1 cellular context compared by ENCODE assay signal in the genomic region with DNA sequence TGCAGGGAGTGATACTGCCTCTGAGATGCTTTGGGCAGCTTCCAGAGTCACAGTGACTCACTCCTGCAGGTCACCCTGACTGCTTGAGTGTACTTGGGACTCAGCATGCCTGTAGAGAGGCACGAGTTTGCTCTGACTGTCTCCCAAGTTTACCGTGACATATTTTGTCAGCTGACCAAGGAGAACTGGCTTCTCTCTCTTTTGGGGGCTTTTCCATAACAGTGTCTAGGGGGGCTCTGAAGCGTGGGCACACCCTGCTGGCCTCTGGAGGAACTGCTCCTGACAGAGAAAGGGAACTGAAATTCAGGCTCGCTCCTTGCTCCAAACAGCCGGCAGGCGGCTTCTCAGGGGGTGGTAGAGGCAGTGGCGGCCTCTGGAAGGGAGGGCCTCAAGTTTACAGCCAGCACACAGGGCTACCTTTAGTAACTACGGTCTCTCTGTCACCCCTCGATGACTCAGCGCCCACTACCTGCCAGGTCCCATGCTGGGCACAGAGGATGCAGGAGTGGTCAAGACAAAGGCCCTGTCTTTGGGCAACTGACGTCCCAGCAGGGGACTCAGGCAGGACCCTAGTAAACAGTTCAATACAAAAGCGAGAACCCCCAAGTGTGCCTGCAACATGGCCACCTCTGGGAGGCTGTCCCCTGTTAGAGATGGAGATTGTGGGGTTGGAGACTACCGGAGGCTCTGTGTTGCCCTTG.
TF ChIP-seq lines count a peak whose summit lies in the region.

No MANE protein-coding gene starts in this region.

TF ChIP-seq in GM12878, 131 proteins besides CTCF, POLR2A, EP300 and RAD21 (continued from another document):
- TF ChIP-seq, protein P1, sequence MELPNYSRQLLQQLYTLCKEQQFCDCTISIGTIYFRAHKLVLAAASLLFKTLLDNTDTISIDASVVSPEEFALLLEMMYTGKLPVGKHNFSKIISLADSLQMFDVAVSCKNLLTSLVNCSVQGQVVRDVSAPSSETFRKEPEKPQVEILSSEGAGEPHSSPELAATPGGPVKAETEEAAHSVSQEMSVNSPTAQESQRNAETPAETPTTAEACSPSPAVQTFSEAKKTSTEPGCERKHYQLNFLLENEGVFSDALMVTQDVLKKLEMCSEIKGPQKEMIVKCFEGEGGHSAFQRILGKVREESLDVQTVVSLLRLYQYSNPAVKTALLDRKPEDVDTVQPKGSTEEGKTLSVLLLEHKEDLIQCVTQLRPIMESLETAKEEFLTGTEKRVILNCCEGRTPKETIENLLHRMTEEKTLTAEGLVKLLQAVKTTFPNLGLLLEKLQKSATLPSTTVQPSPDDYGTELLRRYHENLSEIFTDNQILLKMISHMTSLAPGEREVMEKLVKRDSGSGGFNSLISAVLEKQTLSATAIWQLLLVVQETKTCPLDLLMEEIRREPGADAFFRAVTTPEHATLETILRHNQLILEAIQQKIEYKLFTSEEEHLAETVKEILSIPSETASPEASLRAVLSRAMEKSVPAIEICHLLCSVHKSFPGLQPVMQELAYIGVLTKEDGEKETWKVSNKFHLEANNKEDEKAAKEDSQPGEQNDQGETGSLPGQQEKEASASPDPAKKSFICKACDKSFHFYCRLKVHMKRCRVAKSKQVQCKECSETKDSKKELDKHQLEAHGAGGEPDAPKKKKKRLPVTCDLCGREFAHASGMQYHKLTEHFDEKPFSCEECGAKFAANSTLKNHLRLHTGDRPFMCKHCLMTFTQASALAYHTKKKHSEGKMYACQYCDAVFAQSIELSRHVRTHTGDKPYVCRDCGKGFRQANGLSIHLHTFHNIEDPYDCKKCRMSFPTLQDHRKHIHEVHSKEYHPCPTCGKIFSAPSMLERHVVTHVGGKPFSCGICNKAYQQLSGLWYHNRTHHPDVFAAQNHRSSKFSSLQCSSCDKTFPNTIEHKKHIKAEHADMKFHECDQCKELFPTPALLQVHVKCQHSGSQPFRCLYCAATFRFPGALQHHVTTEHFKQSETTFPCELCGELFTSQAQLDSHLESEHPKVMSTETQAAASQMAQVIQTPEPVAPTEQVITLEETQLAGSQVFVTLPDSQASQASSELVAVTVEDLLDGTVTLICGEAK (IDR thresholded peaks at IDR 0.05; ENCODE audit: borderline replicate concordance), result no peak
- TF ChIP-seq POLR2AphosphoS2 (IDR thresholded peaks at IDR 0.05; ENCODE audit: low read depth, low read length) (no peak), RFX5 (IDR thresholded peaks at IDR 0.05; ENCODE audit: low read depth, low read length) (no peak), EED (IDR thresholded peaks at IDR 0.05; ENCODE audit: low read depth) (0 out of 2 replicates have a peak, but pooled peaks have one; percentile 17), MEF2B (IDR thresholded peaks at IDR 0.05; ENCODE audit: partially characterized antibody, poor library complexity, severe bottlenecking) (no peak), KAT2A (conservative IDR thresholded peaks at IDR 0.05; ENCODE audit: control insufficient read depth, low read depth, low read length) (no peak), CHD4 (IDR thresholded peaks at IDR 0.05) (no peak), SMARCA5 (IDR thresholded peaks at IDR 0.05) (no peak), RBBP5 (conservative IDR thresholded peaks at IDR 0.05) (no peak), DPF2 (IDR thresholded peaks at IDR 0.05) (0 out of 2 replicates have a peak, but pooled peaks have one; percentile 12), IKZF1 (conservative IDR thresholded peaks at IDR 0.05) (no peak), TCF12 (IDR thresholded peaks at IDR 0.05; ENCODE audit: low read depth, low read length) (no peak), NFIC (IDR thresholded peaks at IDR 0.05; ENCODE audit: low read depth, low read length) (no peak), NFYA (IDR thresholded peaks at IDR 0.05; ENCODE audit: borderline replicate concordance, low read depth, low read length) (no peak), NR2C2 (IDR thresholded peaks at IDR 0.05; ENCODE audit: borderline replicate concordance, control insufficient read depth, insufficient read length, low read depth) (no peak), RCOR1 (conservative IDR thresholded peaks at IDR 0.05; ENCODE audit: low read depth, low read length) (no peak), RB1 (IDR thresholded peaks at IDR 0.05; ENCODE audit: borderline replicate concordance) (no peak), FOXK2 (IDR thresholded peaks at IDR 0.05) (no peak), STAT3 (IDR thresholded peaks at IDR 0.05; ENCODE audit: low read depth, low read length) (no peak), ZNF217 (IDR thresholded peaks at IDR 0.05) (no peak), CHD2 (IDR thresholded peaks at IDR 0.05; ENCODE audit: borderline replicate concordance, low read depth, low read length) (no peak)
- TF ChIP-seq, protein P2, sequence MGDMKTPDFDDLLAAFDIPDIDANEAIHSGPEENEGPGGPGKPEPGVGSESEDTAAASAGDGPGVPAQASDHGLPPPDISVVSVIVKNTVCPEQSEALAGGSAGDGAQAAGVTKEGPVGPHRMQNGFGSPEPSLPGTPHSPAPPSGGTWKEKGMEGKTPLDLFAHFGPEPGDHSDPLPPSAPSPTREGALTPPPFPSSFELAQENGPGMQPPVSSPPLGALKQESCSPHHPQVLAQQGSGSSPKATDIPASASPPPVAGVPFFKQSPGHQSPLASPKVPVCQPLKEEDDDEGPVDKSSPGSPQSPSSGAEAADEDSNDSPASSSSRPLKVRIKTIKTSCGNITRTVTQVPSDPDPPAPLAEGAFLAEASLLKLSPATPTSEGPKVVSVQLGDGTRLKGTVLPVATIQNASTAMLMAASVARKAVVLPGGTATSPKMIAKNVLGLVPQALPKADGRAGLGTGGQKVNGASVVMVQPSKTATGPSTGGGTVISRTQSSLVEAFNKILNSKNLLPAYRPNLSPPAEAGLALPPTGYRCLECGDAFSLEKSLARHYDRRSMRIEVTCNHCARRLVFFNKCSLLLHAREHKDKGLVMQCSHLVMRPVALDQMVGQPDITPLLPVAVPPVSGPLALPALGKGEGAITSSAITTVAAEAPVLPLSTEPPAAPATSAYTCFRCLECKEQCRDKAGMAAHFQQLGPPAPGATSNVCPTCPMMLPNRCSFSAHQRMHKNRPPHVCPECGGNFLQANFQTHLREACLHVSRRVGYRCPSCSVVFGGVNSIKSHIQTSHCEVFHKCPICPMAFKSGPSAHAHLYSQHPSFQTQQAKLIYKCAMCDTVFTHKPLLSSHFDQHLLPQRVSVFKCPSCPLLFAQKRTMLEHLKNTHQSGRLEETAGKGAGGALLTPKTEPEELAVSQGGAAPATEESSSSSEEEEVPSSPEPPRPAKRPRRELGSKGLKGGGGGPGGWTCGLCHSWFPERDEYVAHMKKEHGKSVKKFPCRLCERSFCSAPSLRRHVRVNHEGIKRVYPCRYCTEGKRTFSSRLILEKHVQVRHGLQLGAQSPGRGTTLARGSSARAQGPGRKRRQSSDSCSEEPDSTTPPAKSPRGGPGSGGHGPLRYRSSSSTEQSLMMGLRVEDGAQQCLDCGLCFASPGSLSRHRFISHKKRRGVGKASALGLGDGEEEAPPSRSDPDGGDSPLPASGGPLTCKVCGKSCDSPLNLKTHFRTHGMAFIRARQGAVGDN (IDR thresholded peaks at IDR 0.05), result no peak
- TF ChIP-seq, protein P3, sequence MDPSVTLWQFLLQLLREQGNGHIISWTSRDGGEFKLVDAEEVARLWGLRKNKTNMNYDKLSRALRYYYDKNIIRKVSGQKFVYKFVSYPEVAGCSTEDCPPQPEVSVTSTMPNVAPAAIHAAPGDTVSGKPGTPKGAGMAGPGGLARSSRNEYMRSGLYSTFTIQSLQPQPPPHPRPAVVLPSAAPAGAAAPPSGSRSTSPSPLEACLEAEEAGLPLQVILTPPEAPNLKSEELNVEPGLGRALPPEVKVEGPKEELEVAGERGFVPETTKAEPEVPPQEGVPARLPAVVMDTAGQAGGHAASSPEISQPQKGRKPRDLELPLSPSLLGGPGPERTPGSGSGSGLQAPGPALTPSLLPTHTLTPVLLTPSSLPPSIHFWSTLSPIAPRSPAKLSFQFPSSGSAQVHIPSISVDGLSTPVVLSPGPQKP (IDR thresholded peaks at IDR 0.05; ENCODE audit: low read depth, low read length), result no peak
